ENCODE assay signal across 28 cellular contexts in the genomic region with DNA sequence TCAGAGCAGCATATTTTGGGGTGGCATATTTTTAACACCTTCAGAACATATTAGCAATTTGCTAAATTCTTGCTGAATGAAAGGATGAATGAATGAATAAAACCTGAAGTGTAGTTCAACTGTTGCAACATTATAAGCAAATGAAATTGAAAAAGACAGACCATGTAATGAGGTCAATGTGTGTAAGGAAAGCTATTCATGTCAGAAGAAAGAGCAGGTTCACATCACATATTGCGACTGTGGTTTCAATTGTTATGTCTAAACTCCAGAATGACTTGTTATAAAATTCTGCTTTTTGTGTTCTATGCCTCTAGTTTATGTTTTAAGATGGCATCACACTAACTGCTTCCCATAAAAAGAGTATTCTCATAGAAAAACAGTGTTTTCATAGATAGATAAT. TPM values are rescaled to one million over a fixed set of nuclear protein-coding genes. Genes with fewer than 3 reads are reported as not detected.
"Had no signal": no experiment of that assay in that cellular context is flagged by ENCODE, and none has a peak within 500 bp of the region (broad histone marks: within the 10 kb centered on the region; RNA-seq: fewer than 3 reads in every experiment).

No MANE protein-coding gene starts in this region.

- DNase-seq: activated CD4-positive, alpha-beta memory T cell treated with anti-CD3 and anti-CD28 coated beads, Interleukin-2, amount 10 ng/mL, durations not matched to agents 7 days and 5 days; activated CD4-positive, alpha-beta T cell treated with anti-CD3 and anti-CD28 coated beads, Interleukin-2, amount 50 U/mL, for 1 hour; activated CD4-positive, CD25-positive, alpha-beta regulatory T cell; activated effector memory CD4-positive, alpha-beta T cell treated with anti-CD3 and anti-CD28 coated beads, Interleukin-2, amount 50 U/mL, for 16 hours; activated naive CD4-positive, alpha-beta T cell treated with Interleukin-2 at 50 U/mL for 16 hours; activated naive CD8-positive, alpha-beta T cell treated with anti-CD3 and anti-CD28 coated beads, Interleukin-2, amount 50 U/mL, for 24 hours; activated T-cell treated with anti-CD3 and anti-CD28 coated beads for 4 hours; caudate nucleus; Kasumi-1; KBM-7; NCI-H1092 treated with DMSO at 0.1 percent for 48 hours; NCI-H1417 treated with DMSO at 0.1 percent for 48 hours; NCI-H1694; NCI-H2029; NCI-H2107; NCI-H2171 treated with DMSO at 0.1 percent for 48 hours; NCI-H526; NCI-H774; T-helper 1 cell had no signal

- H3K36me3 Mint-ChIP-seq: activated naive CD4-positive, alpha-beta T cell treated with anti-CD3 and anti-CD28 coated beads, Interleukin-2, amount 50 U/mL, for 72 hours had no signal

- H3K4me3 ChIP-seq: SK-N-MC had no signal

- H3K27ac ChIP-seq: SK-N-MC, VCaP had no signal

- ATAC-seq: activated naive CD8-positive, alpha-beta T cell treated with anti-CD3 and anti-CD28 coated beads, Interleukin-2, amount 50 U/mL, for 24 hours had no signal

- H3K4me3 Mint-ChIP-seq: activated CD4-positive, alpha-beta memory T cell treated with anti-CD3 and anti-CD28 coated beads, Interleukin-2, amount 10 ng/mL, durations not matched to agents 7 days and 5 days; activated naive CD8-positive, alpha-beta T cell treated with anti-CD3 and anti-CD28 coated beads, Interleukin-2, amount 50 U/mL, for 24 hours had no signal

- H3K9me3 Mint-ChIP-seq: activated naive CD4-positive, alpha-beta T cell treated with anti-CD3 and anti-CD28 coated beads, Interleukin-2, amount 50 U/mL, for 72 hours; activated naive CD8-positive, alpha-beta T cell treated with anti-CD3 and anti-CD28 coated beads, Interleukin-2, amount 50 U/mL, for 24 hours had no signal

- H3K27ac Mint-ChIP-seq: activated CD4-positive, alpha-beta memory T cell treated with anti-CD3 and anti-CD28 coated beads, Interleukin-2, amount 10 ng/mL, durations not matched to agents 7 days and 5 days; activated naive CD4-positive, alpha-beta T cell treated with anti-CD3 and anti-CD28 coated beads, Interleukin-2, amount 50 U/mL, for 72 hours; activated naive CD8-positive, alpha-beta T cell treated with anti-CD3 and anti-CD28 coated beads, Interleukin-2, amount 50 U/mL, for 24 hours had no signal

RNA-seq across cellular contexts. Expression of gene DSPP, which starts 32.9 kb away (rescaled TPM):
- total RNA-seq: activated CD4-positive, alpha-beta memory T cell treated with anti-CD3 and anti-CD28 coated beads, Interleukin-2, amount 10 ng/mL, durations not matched to agents 7 days and 5 days; activated CD8-positive, alpha-beta memory T cell treated with anti-CD3 and anti-CD28 coated beads for 36 hours; activated naive CD4-positive, alpha-beta T cell treated with anti-CD3 and anti-CD28 coated beads, Interleukin-2, amount 50 U/mL, for 72 hours; M059J; NCI-H460; OCI-LY7; RPMI7951; T-helper 2 cell treated with Interferon-gamma antibody and Interleukin-4, amounts not matched to agents 100 ng/mL and 5 ng/mL, for 36 hours had no signal

RNA-seq across cellular contexts. Expression of gene SPARCL1, which starts 46.2 kb away (rescaled TPM):
- total RNA-seq: activated CD4-positive, alpha-beta memory T cell treated with anti-CD3 and anti-CD28 coated beads, Interleukin-2, amount 10 ng/mL, durations not matched to agents 7 days and 5 days; activated CD8-positive, alpha-beta memory T cell treated with anti-CD3 and anti-CD28 coated beads for 36 hours; activated naive CD4-positive, alpha-beta T cell treated with anti-CD3 and anti-CD28 coated beads, Interleukin-2, amount 50 U/mL, for 72 hours; NCI-H460; OCI-LY7; T-helper 2 cell treated with Interferon-gamma antibody and Interleukin-4, amounts not matched to agents 100 ng/mL and 5 ng/mL, for 36 hours had no signal
